Comparison of ENCODE assay signal across 17 cellular contexts in genomic region chr11:69086152-69086551, GRCh38. TPM values are rescaled to one million over a fixed set of nuclear protein-coding genes. Genes with fewer than 3 reads are reported as not detected.
DNase-seq lines count a peak whose midpoint lies in the region; ATAC-seq, FAIRE-seq and TF ChIP-seq lines count a peak whose summit lies in the region.
"Had no signal": no experiment of that assay in that cellular context is flagged by ENCODE, and none has a peak within 500 bp of the region (broad histone marks: within the 10 kb centered on the region; RNA-seq: fewer than 3 reads in every experiment).

No MANE protein-coding gene starts in this region.

- H3K27ac ChIP-seq in testis, result peak overlapping the region; percentile 4 to 65

- intact Hi-C loops in activated naive CD4-positive, alpha-beta T cell treated with anti-CD3 and anti-CD28 coated beads for 36 hours (cut with micrococcal nuclease), result loop anchor here (5.0 kb wide), 1 partner anchor 454 kb away; no protein-coding TSS in a partner anchor
- intact Hi-C loops in left colon (cut with DNase I, micrococcal nuclease) (loop anchor here in 1 of 2 donors (10.0 kb wide), 1 partner anchor 171 kb away; no protein-coding TSS in a partner anchor), testis (cut with DNase I; ENCODE audit: low total_unique reads) (no loop called here)

- no peaks in the 10 kb centered on the region for H3K27me3 Mint-ChIP-seq in activated naive CD4-positive, alpha-beta T cell treated with anti-CD3 and anti-CD28 coated beads, Interleukin-2, amount 50 U/mL, for 24 hours
- no peaks in the 10 kb centered on the region for H3K27me3 Mint-ChIP-seq in activated naive CD4-positive, alpha-beta T cell treated with anti-CD3 and anti-CD28 coated beads for 36 hours (ENCODE audit: low read depth)
- H3K27me3 Mint-ChIP-seq: activated CD8-positive, alpha-beta T cell treated with anti-CD3 and anti-CD28 coated beads for 36 hours; naive thymus-derived CD8-positive, alpha-beta T cell had no signal

- TF ChIP-seq CTCF in bronchial epithelial cell (IDR thresholded peaks at IDR 0.05; ENCODE audit: insufficient read depth, low read length, severe bottlenecking) (no peak), testis (IDR thresholded peaks at IDR 0.05) (peak in 1 of 3 experiments; percentile 13)

- WGBS in testis, 2 donors, result 50 to 70% methylated on average over 6 to 14 of the region's 14 CpGs

- no peaks in the 10 kb centered on the region for H3K9me3 Mint-ChIP-seq in activated naive CD4-positive, alpha-beta T cell treated with anti-CD3 and anti-CD28 coated beads, Interleukin-2, amount 50 U/mL, for 24 hours
- H3K9me3 Mint-ChIP-seq in activated naive CD4-positive, alpha-beta T cell treated with anti-CD3 and anti-CD28 coated beads for 36 hours, result no peaks in the 10 kb centered on the region
- H3K9me3 Mint-ChIP-seq: activated CD8-positive, alpha-beta T cell treated with anti-CD3 and anti-CD28 coated beads for 36 hours; naive thymus-derived CD8-positive, alpha-beta T cell had no signal

- H3K4me3 Mint-ChIP-seq in activated naive CD4-positive, alpha-beta T cell treated with anti-CD3 and anti-CD28 coated beads, Interleukin-2, amount 50 U/mL, for 24 hours, result no peak overlapping the region
- H3K4me3 Mint-ChIP-seq in activated naive CD4-positive, alpha-beta T cell treated with anti-CD3 and anti-CD28 coated beads for 36 hours, result no peak overlapping the region
- H3K4me3 Mint-ChIP-seq: activated CD8-positive, alpha-beta T cell treated with anti-CD3 and anti-CD28 coated beads for 36 hours; naive thymus-derived CD8-positive, alpha-beta T cell had no signal

- H3K36me3 Mint-ChIP-seq in activated naive CD4-positive, alpha-beta T cell treated with anti-CD3 and anti-CD28 coated beads, Interleukin-2, amount 50 U/mL, for 24 hours, result peaks cover 4% of the 10 kb centered on the region
- peaks cover 5% of the 10 kb centered on the region for H3K36me3 Mint-ChIP-seq in activated naive CD4-positive, alpha-beta T cell treated with anti-CD3 and anti-CD28 coated beads for 36 hours (ENCODE audit: low read depth)

- ATAC-seq in left colon, result no peak
- ATAC-seq: activated CD8-positive, alpha-beta T cell treated with anti-CD3 and anti-CD28 coated beads for 36 hours; naive thymus-derived CD8-positive, alpha-beta T cell had no signal

- H3K4me1 Mint-ChIP-seq in activated naive CD4-positive, alpha-beta T cell treated with anti-CD3 and anti-CD28 coated beads, Interleukin-2, amount 50 U/mL, for 24 hours, result no peaks in the 10 kb centered on the region
- H3K4me1 Mint-ChIP-seq in activated naive CD4-positive, alpha-beta T cell treated with anti-CD3 and anti-CD28 coated beads for 36 hours (ENCODE audit: low read depth), result no peaks in the 10 kb centered on the region

- H3K4me3 ChIP-seq in bronchial epithelial cell (ENCODE audit: low read depth, low read length) (no peak overlapping the region), testis (no peak overlapping the region)
- H3K4me3 ChIP-seq: upper lobe of left lung had no signal

- H3K27me3 ChIP-seq in bronchial epithelial cell (ENCODE audit: control insufficient read depth, insufficient read depth, low read length) (no peaks in the 10 kb centered on the region), testis (no peaks in the 10 kb centered on the region)
- H3K27me3 ChIP-seq: upper lobe of left lung had no signal

- DNase-seq in activated naive CD4-positive, alpha-beta T cell treated with anti-CD3 and anti-CD28 coated beads for 36 hours, result no peak
- DNase-seq in bronchial epithelial cell (ENCODE audit: low read depth), result no peak
- DNase-seq in left colon, result peak; percentile 17 to 59
- peak; percentile 53 for DNase-seq in testis
- no peak for DNase-seq in SKM-1 treated with dmso at 0.1 percent for 144 hours (lab: John Stamatoyannopoulos, UW; ENCODE audit: unreplicated experiment)
- no peak for DNase-seq in NCI-H82 (lab: John Stamatoyannopoulos, UW)
- no peak for DNase-seq in AG20443 (ENCODE audit: low spot score)
- DNase-seq: activated CD8-positive, alpha-beta T cell treated with anti-CD3 and anti-CD28 coated beads for 36 hours; activated naive CD4-positive, alpha-beta T cell; naive thymus-derived CD8-positive, alpha-beta T cell; NCI-H1105 treated with DMSO at 0.1 percent for 48 hours; NCI-H446; small intestine had no signal

- peak; percentile 64 for FAIRE-seq in bronchial epithelial cell (lab: Jason Lieb, UNC)
- FAIRE-seq: A204.1, islet of Langerhans, small intestine had no signal

- no peaks in the 10 kb centered on the region for H3K4me1 ChIP-seq in testis

- peak overlapping the region; percentile 47 for H3K27ac Mint-ChIP-seq in activated naive CD4-positive, alpha-beta T cell treated with anti-CD3 and anti-CD28 coated beads, Interleukin-2, amount 50 U/mL, for 24 hours
- no peak overlapping the region for H3K27ac Mint-ChIP-seq in activated naive CD4-positive, alpha-beta T cell treated with anti-CD3 and anti-CD28 coated beads for 36 hours
- H3K27ac Mint-ChIP-seq: activated CD8-positive, alpha-beta T cell treated with anti-CD3 and anti-CD28 coated beads for 36 hours had no signal

- H3K9me3 ChIP-seq in testis, result no peaks in the 10 kb centered on the region
- H3K9me3 ChIP-seq: upper lobe of left lung had no signal

- TF ChIP-seq POLR2A in testis (IDR thresholded peaks at IDR 0.05), result no peak

- peaks cover 9% of the 10 kb centered on the region for H3K36me3 ChIP-seq in bronchial epithelial cell (ENCODE audit: control insufficient read depth, insufficient read depth, low read length)
- H3K36me3 ChIP-seq in testis (ENCODE audit: low read depth, missing control alignments), result no peaks in the 10 kb centered on the region

- CTCF ChIA-PET in activated naive CD4-positive, alpha-beta T cell treated with anti-CD3 and anti-CD28 coated beads for 36 hours (lab: Charles Lee), result no interaction called here

RNA-seq across cellular contexts. Expression of gene TPCN2, which starts 37.4 kb away (rescaled TPM):
- total RNA-seq in activated naive CD4-positive, alpha-beta T cell treated with anti-CD3 and anti-CD28 coated beads for 36 hours, result 1 to 10 TPM; 7.0 to 8.0 TPM
- total RNA-seq in bronchial epithelial cell, result 4.5 and 6.5 TPM in 2 replicates
- total RNA-seq in left colon, result 10 to 100 TPM; 17.1 to 17.6 TPM
- total RNA-seq in testis, result 10 to 100 TPM; 28.4 to 32.5 TPM
- polyA plus RNA-seq in testis (ENCODE audit: insufficient read depth, low read depth, low replicate concordance), result 12.9 TPM

Comparison
In these comparisons a context has a peak if more than half of its experiments do, and no peak if none do; other contexts are left out.
1. DNase-seq: peak in left colon (2 of 2) and testis (single experiment); none in activated naive CD4-positive, alpha-beta T cell treated with anti-CD3 and anti-CD28 coated beads for 36 hours (single experiment), bronchial epithelial cell (single experiment), SKM-1 treated with dmso at 0.1 percent for 144 hours (single experiment), NCI-H82 (single experiment) and AG20443 (single experiment).